In the genomic region with DNA sequence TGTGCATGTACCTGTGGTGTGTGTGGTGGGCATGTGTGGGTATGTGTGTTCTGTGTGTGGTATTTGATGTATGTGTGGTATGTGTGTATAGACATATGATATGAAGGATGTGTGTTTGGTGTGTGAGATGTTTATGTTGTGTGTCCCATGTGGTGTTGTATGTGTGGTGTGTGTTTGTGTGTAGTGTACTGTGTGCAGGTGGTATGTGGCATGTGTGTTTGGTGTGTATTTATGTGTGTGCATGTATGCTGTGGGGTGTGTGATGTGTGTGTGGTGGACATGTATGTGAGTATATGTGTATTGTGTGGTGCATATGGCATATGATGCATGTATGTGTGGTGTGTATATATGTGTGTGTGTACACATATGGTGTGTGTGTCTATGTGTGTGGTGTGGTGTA, we compare ENCODE assay signal across 36 cellular contexts.
"Had no signal": no experiment of that assay in that cellular context is flagged by ENCODE, and none has a peak within 500 bp of the region (broad histone marks: within the 10 kb centered on the region; RNA-seq: fewer than 3 reads in every experiment).

No MANE protein-coding gene starts in this region.

- H3K36me3 ChIP-seq: adrenal gland, brain microvascular endothelial cell, breast epithelium had no signal

- H3K4me3 Mint-ChIP-seq: activated B cell treated with CpG ODN at 0.5 μM for 24 hours; activated CD4-positive, alpha-beta memory T cell treated with anti-CD3 and anti-CD28 coated beads for 36 hours; activated CD4-positive, alpha-beta T cell treated with anti-CD3 and anti-CD28 coated beads, Interleukin-2, amount 10 ng/mL, durations not matched to agents 24 days and 14 days; activated CD8-positive, alpha-beta T cell treated with anti-CD3 and anti-CD28 coated beads for 36 hours; activated naive CD4-positive, alpha-beta T cell treated with anti-CD3 and anti-CD28 coated beads for 36 hours; activated naive CD8-positive, alpha-beta T cell treated with anti-CD3 and anti-CD28 coated beads for 36 hours; activated T-cell treated with anti-CD3 and anti-CD28 coated beads, Interleukin-2, amount 50 U/mL, for 4 hours; activated T-cell treated with anti-CD3 and anti-CD28 coated beads, Interleukin-2, amount 50 U/mL, for 72 hours; activated T-helper 1 cell treated with anti-CD3 and anti-CD28 coated beads, Interleukin-12 subunit alpha, Interleukin-12 subunit beta, Interleukin-2, Interleukin-4 antibody, amounts not matched to agents 30 ng/mL and 10 ng/mL and 1 ng/mL, durations not matched to agents 14 hours and 24 hours and 36 hours; activated T-helper 17 cell treated with anti-CD3 and anti-CD28 coated beads, Interleukin-2, amount 50 U/mL, for 72 hours; T-helper 1 cell treated with Interleukin-12 subunit alpha and Interleukin-12 subunit beta and Interleukin-4 antibody, amounts not matched to agents 30 μg/mL and 1 μg/mL, for 36 hours; T-helper 2 cell treated with Interferon-gamma antibody and Interleukin-4, amounts not matched to agents 5 μg/mL and 100 μg/mL, for 36 hours had no signal

- H3K4me1 ChIP-seq: adrenal gland, body of pancreas, breast epithelium had no signal

- ATAC-seq: activated CD8-positive, alpha-beta T cell treated with anti-CD3 and anti-CD28 coated beads for 36 hours; activated T-cell treated with anti-CD3 and anti-CD28 coated beads, Interleukin-2, amount 50 U/mL, for 4 hours; activated T-cell treated with anti-CD3 and anti-CD28 coated beads, Interleukin-2, amount 50 U/mL, for 72 hours; body of pancreas had no signal

- H3K27ac ChIP-seq: adrenal gland, body of pancreas, brain microvascular endothelial cell, breast epithelium, VCaP had no signal

- H3K36me3 Mint-ChIP-seq: activated CD4-positive, alpha-beta memory T cell treated with anti-CD3 and anti-CD28 coated beads for 36 hours; activated naive CD4-positive, alpha-beta T cell treated with anti-CD3 and anti-CD28 coated beads, Interleukin-2, amount 50 U/mL, for 72 hours; activated naive CD8-positive, alpha-beta T cell treated with anti-CD3 and anti-CD28 coated beads for 36 hours had no signal

- H3K27me3 ChIP-seq: adrenal gland, body of pancreas, brain microvascular endothelial cell, breast epithelium had no signal

- H3K4me3 ChIP-seq: adrenal gland, body of pancreas, breast epithelium had no signal

- H3K27ac Mint-ChIP-seq: activated B cell treated with CpG ODN at 0.5 μM for 24 hours; activated CD4-positive, alpha-beta memory T cell treated with anti-CD3 and anti-CD28 coated beads for 36 hours; activated CD4-positive, alpha-beta T cell treated with anti-CD3 and anti-CD28 coated beads, Interleukin-2, amount 10 ng/mL, durations not matched to agents 24 days and 14 days; activated CD8-positive, alpha-beta T cell treated with anti-CD3 and anti-CD28 coated beads for 36 hours; activated naive CD4-positive, alpha-beta T cell treated with anti-CD3 and anti-CD28 coated beads for 36 hours; activated naive CD4-positive, alpha-beta T cell treated with anti-CD3 and anti-CD28 coated beads, Interleukin-2, amount 50 U/mL, for 72 hours; activated naive CD8-positive, alpha-beta T cell treated with anti-CD3 and anti-CD28 coated beads for 36 hours; activated T-cell treated with anti-CD3 and anti-CD28 coated beads, Interleukin-2, amount 50 U/mL, for 72 hours; activated T-helper 1 cell treated with anti-CD3 and anti-CD28 coated beads, Interleukin-12 subunit alpha, Interleukin-12 subunit beta, Interleukin-2, Interleukin-4 antibody, amounts not matched to agents 30 ng/mL and 10 ng/mL and 1 ng/mL, durations not matched to agents 14 hours and 24 hours and 36 hours; activated T-helper 17 cell treated with anti-CD3 and anti-CD28 coated beads, Interleukin-2, amount 50 U/mL, for 72 hours; T-helper 1 cell treated with Interleukin-12 subunit alpha and Interleukin-12 subunit beta and Interleukin-4 antibody, amounts not matched to agents 30 μg/mL and 1 μg/mL, for 36 hours; T-helper 2 cell treated with Interferon-gamma antibody and Interleukin-4, amounts not matched to agents 5 μg/mL and 100 μg/mL, for 36 hours had no signal

- FAIRE-seq: astrocyte, TTC549 had no signal

- H3K27me3 Mint-ChIP-seq: activated B cell treated with CpG ODN at 0.5 μM for 24 hours; activated CD4-positive, alpha-beta memory T cell treated with anti-CD3 and anti-CD28 coated beads for 36 hours; activated CD4-positive, alpha-beta T cell treated with anti-CD3 and anti-CD28 coated beads, Interleukin-2, amount 10 ng/mL, durations not matched to agents 24 days and 14 days; activated CD8-positive, alpha-beta T cell treated with anti-CD3 and anti-CD28 coated beads for 36 hours; activated naive CD8-positive, alpha-beta T cell treated with anti-CD3 and anti-CD28 coated beads for 36 hours; activated T-helper 17 cell treated with anti-CD3 and anti-CD28 coated beads, Interleukin-2, amount 50 U/mL, for 72 hours had no signal

- H3K9me3 Mint-ChIP-seq: activated CD4-positive, alpha-beta T cell treated with anti-CD3 and anti-CD28 coated beads, Interleukin-2, amount 10 ng/mL, durations not matched to agents 24 days and 14 days; activated naive CD8-positive, alpha-beta T cell treated with anti-CD3 and anti-CD28 coated beads for 36 hours; activated T-cell treated with anti-CD3 and anti-CD28 coated beads, Interleukin-2, amount 50 U/mL, for 4 hours; T-helper 1 cell treated with Interleukin-12 subunit alpha and Interleukin-12 subunit beta and Interleukin-4 antibody, amounts not matched to agents 30 μg/mL and 1 μg/mL, for 36 hours had no signal

- H3K9me3 ChIP-seq: adrenal gland, body of pancreas, breast epithelium had no signal

- DNase-seq: activated B cell treated with CpG ODN at 0.5 μM for 24 hours; activated CD4-positive, alpha-beta memory T cell treated with anti-CD3 and anti-CD28 coated beads for 36 hours; activated CD4-positive, alpha-beta T cell treated with anti-CD3 and anti-CD28 coated beads for 4 hours; activated CD4-positive, alpha-beta T cell treated with anti-CD3 and anti-CD28 coated beads, Interleukin-2, amount 50 U/mL, for 1 hour; activated CD4-positive, alpha-beta T cell treated with anti-CD3 and anti-CD28 coated beads, Interleukin-2, amount 50 U/mL, for 4 hours; activated CD4-positive, CD25-positive, alpha-beta regulatory T cell treated with anti-CD3 and anti-CD28 coated beads, Interleukin-2, amount 50 U/mL, for 72 hours; activated CD8-positive, alpha-beta memory T cell treated with anti-CD3 and anti-CD28 coated beads, Interleukin-2, amount 50 U/mL, for 4 hours; activated CD8-positive, alpha-beta T cell treated with anti-CD3 and anti-CD28 coated beads for 36 hours; activated effector memory CD4-positive, alpha-beta T cell treated with anti-CD3 and anti-CD28 coated beads, Interleukin-2, amount 50 U/mL, for 16 hours; activated gamma-delta T cell treated with Interleukin-2 at 50 U/mL for 16 hours; activated naive CD4-positive, alpha-beta T cell; activated naive CD4-positive, alpha-beta T cell treated with anti-CD3 and anti-CD28 coated beads for 36 hours; activated naive CD4-positive, alpha-beta T cell treated with anti-CD3 and anti-CD28 coated beads, Interleukin-2, amount 50 U/mL, for 16 hours; activated naive CD8-positive, alpha-beta T cell treated with anti-CD3 and anti-CD28 coated beads for 36 hours; activated T-cell treated with anti-CD3 and anti-CD28 coated beads for 4 hours; activated T-cell treated with anti-CD3 and anti-CD28 coated beads, Interleukin-2, amount 50 U/mL, for 1 hour; activated T-cell treated with anti-CD3 and anti-CD28 coated beads, Interleukin-2, amount 50 U/mL, for 4 hours; activated T-cell treated with anti-CD3 and anti-CD28 coated beads, Interleukin-2, amount 50 U/mL, for 72 hours; adrenal gland; amniotic stem cell; aorta; body of pancreas; brain microvascular endothelial cell; central memory CD4-positive, alpha-beta T cell; T-helper 1 cell; T-helper 9 cell had no signal

- H3K4me1 Mint-ChIP-seq: activated B cell treated with CpG ODN at 0.5 μM for 24 hours; activated CD4-positive, alpha-beta T cell treated with anti-CD3 and anti-CD28 coated beads, Interleukin-2, amount 10 ng/mL, durations not matched to agents 24 days and 14 days; activated naive CD8-positive, alpha-beta T cell treated with anti-CD3 and anti-CD28 coated beads for 36 hours; activated T-helper 17 cell treated with anti-CD3 and anti-CD28 coated beads, Interleukin-2, amount 50 U/mL, for 72 hours had no signal
